In genomic region chr2:232980683-232981082, GRCh38 we compare ENCODE assay signal across 15 cellular contexts. TPM values are rescaled to one million over a fixed set of nuclear protein-coding genes. Genes with fewer than 3 reads are reported as not detected.
DNase-seq lines count a peak whose midpoint lies in the region; ATAC-seq and TF ChIP-seq lines count a peak whose summit lies in the region.
"Had no signal": no experiment of that assay in that cellular context is flagged by ENCODE, and none has a peak within 500 bp of the region (broad histone marks: within the 10 kb centered on the region; RNA-seq: fewer than 3 reads in every experiment).

No MANE protein-coding gene starts in this region.

- DNase-seq in GM23248 (peak; percentile 34), Peyer's patch (peak in 2 of 3 donors; percentile 45 to 46), posterior vena cava (ENCODE audit: low spot score) (peak; percentile 49), GM10248 (ENCODE audit: extremely low spot score) (no peak), thyroid gland (no peak), kidney glomerular epithelial cell (lab: John Stamatoyannopoulos, UW) (no peak)
- DNase-seq: activated naive CD4-positive, alpha-beta T cell treated with Interleukin-2 at 50 U/mL for 16 hours; NCI-H1092 treated with DMSO at 0.1 percent for 48 hours had no signal

- in situ Hi-C loops in GM23248 (cut with MboI) = no loop called here

- H3K36me3 ChIP-seq in GM23248 (ENCODE audit: low read depth) (no peaks in the 10 kb centered on the region), Peyer's patch (no peaks in the 10 kb centered on the region), esophagus (ENCODE audit: control insufficient read depth in 2 of 2, insufficient read depth in 2 of 2, low read length in 1 of 2) (no peaks in the 10 kb centered on the region), thyroid gland (no peaks in the 10 kb centered on the region)
- H3K36me3 ChIP-seq: vagina had no signal

- TF ChIP-seq CTCF in Peyer's patch (IDR thresholded peaks at IDR 0.05) = no peak
- no peak for TF ChIP-seq CTCF in GM10248 (IDR thresholded peaks at IDR 0.05; ENCODE audit: control extremely low read depth, extremely low read depth, low read depth, missing control alignments)
- no peak for TF ChIP-seq CTCF in thyroid gland (IDR thresholded peaks at IDR 0.05)

- POLR2A ChIA-PET in GM10248 (lab: Yijun Ruan, JAX) = no interaction called here

- H3F3A ChIP-seq in GM23248 (ENCODE audit: insufficient read depth) = no peaks in the 10 kb centered on the region

- no peaks in the 10 kb centered on the region for H3K9me2 ChIP-seq in GM23248 (ENCODE audit: insufficient read depth)

- intact Hi-C loops in posterior vena cava (cut with DNase I) = no loop called here
- intact Hi-C loops in thyroid gland (cut with DNase I) = no loop called here

- no peak for TF ChIP-seq POLR2A in Peyer's patch (IDR thresholded peaks at IDR 0.05)
- TF ChIP-seq POLR2A in thyroid gland (IDR thresholded peaks at IDR 0.05) = no peak

- H4K20me1 ChIP-seq in GM23248 (ENCODE audit: insufficient read depth) = no peaks in the 10 kb centered on the region

- H3K27me3 ChIP-seq in GM23248 (replicated peaks; ENCODE audit: insufficient read depth) (no peaks in the 10 kb centered on the region), Peyer's patch (no peaks in the 10 kb centered on the region), esophagus (ENCODE audit: control insufficient read depth in 1 of 2, insufficient read depth in 2 of 2, low read length in 2 of 2) (no peaks in the 10 kb centered on the region), thyroid gland (no peaks in the 10 kb centered on the region)
- H3K27me3 ChIP-seq: vagina had no signal

- H3K4me1 ChIP-seq in GM23248 (ENCODE audit: insufficient read depth) (peaks cover 11% of the 10 kb centered on the region), Peyer's patch (peaks cover 0 to 26% (median 0%) of the 10 kb centered on the region in 4 donors), esophagus (ENCODE audit: control insufficient read depth in 2 of 2, insufficient read depth in 2 of 2, low read length in 1 of 2) (peaks cover 8 to 16% of the 10 kb centered on the region in 2 donors), thyroid gland (no peaks in the 10 kb centered on the region)

- no peaks in the 10 kb centered on the region for H3K79me2 ChIP-seq in GM23248 (ENCODE audit: insufficient read depth)

- H3K27ac ChIP-seq in GM23248 (no peak overlapping the region), Peyer's patch (peak overlapping the region in 3 of 4 donors; percentile 48 to 88 (median 75)), esophagus (ENCODE audit: low read depth in 2 of 2, low read length in 1 of 2) (peak overlapping the region; percentile 77), thyroid gland (no peak overlapping the region)
- H3K27ac ChIP-seq: vagina had no signal

- WGBS in GM23248 (ENCODE audit: low coverage in 1 of 2, low lambda C conversion rate in 2 of 2, missing lambda C conversion rate in 2 of 2), 2 experiments = 89% methylated on average over 7 of the region's 7 CpGs
- WGBS in esophagus, 2 donors = 75 to 87% methylated on average over 7 of the region's 7 CpGs
- 79 to 95% methylated on average over 6 of the region's 7 CpGs for WGBS in thyroid gland, 2 donors

- CTCF ChIA-PET in GM10248 (lab: Yijun Ruan, JAX) = interaction anchor here (1.4 kb wide), 1 partner anchor 73 kb away, joined by 4 read pairs; no protein-coding TSS in a partner anchor

- ATAC-seq in activated CD4-positive, CD25-positive, alpha-beta regulatory T cell treated with anti-CD3 and anti-CD28 coated beads, Interleukin-2, amount 50 U/mL, for 24 hours = no peak
- ATAC-seq: stimulated activated memory B cell treated with anti-CD40 and anti-IgM and Interleukin-4, amounts not matched to agents 10 μg/mL and 1 μg/mL and 100 μg/mL, for 72 hours had no signal

- no peak overlapping the region for H3K9ac ChIP-seq in GM23248

- H3K4me3 ChIP-seq in GM23248 = no peak overlapping the region
- H3K4me3 ChIP-seq in Peyer's patch = no peak overlapping the region
- no peak overlapping the region for H3K4me3 ChIP-seq in esophagus (ENCODE audit: low read depth in 1 of 2, low read length in 2 of 2)
- no peak overlapping the region for H3K4me3 ChIP-seq in thyroid gland (replicated peaks in 1 of 3)
- H3K4me3 ChIP-seq: vagina had no signal

- no peak overlapping the region for H2AFZ ChIP-seq in GM23248

- H3K9me3 ChIP-seq in GM23248 (ENCODE audit: low read depth) (no peaks in the 10 kb centered on the region), Peyer's patch (no peaks in the 10 kb centered on the region), esophagus (ENCODE audit: control insufficient read depth in 2 of 2, insufficient read depth in 1 of 2, low read depth in 1 of 2, low read length in 1 of 2) (no peaks in the 10 kb centered on the region), thyroid gland (no peaks in the 10 kb centered on the region)
- H3K9me3 ChIP-seq: vagina had no signal

- peak overlapping the region; percentile 17 for H3K4me2 ChIP-seq in GM23248 (ENCODE audit: unreplicated experiment)

RNA-seq across cellular contexts. Expression of gene NGEF, which starts 32.4 kb away (rescaled TPM):
- 0.43 TPM in 1 of 2 replicates, not detected in the other for total RNA-seq in GM23248 (2014; rRNA removed; shearing (Covaris generic))
- polyA plus RNA-seq in GM23248 (2016; fragmentation: Nextera tagmentation; extraction: Ambion mirVana) (0.35 TPM in 1 of 2 replicates, not detected in the other), esophagus (10 to 100 TPM in 1 of 2 donors, 1 to 10 TPM in 1; 8.4 to 11.4 TPM)
- total RNA-seq in Peyer's patch (100 to 1,000 TPM in 2 of 4 donors, 10 to 100 TPM in 2; 54.5 to 116 (median 98.1) TPM), posterior vena cava (1 to 10 TPM in 1 of 2 donors, under 1 TPM in 1; 0.88 to 5.3 TPM), thyroid gland (1 to 10 TPM in 1 of 4 donors, under 1 TPM in 1, not detected in 2; 0.11 to 2.1 TPM)
- total RNA-seq: SK-MEL-5 had no signal
- polyA plus RNA-seq: IgD-negative memory B cell had no signal

RNA-seq across cellular contexts. Expression of gene NEU2, which starts 51.8 kb away (rescaled TPM):
- total RNA-seq in GM23248 (2014; rRNA removed; shearing (Covaris generic)) = not detected in 2 replicates
- not detected in 2 replicates for polyA plus RNA-seq in GM23248 (2016; fragmentation: Nextera tagmentation; extraction: Ambion mirVana)
- total RNA-seq in Peyer's patch = not detected
- not detected for polyA plus RNA-seq in esophagus
- total RNA-seq in posterior vena cava = not detected
- not detected for total RNA-seq in thyroid gland
- total RNA-seq: dermis microvascular lymphatic vessel endothelial cell, SK-MEL-5, vagina had no signal
- polyA plus RNA-seq: IgD-negative memory B cell had no signal

Comparison
In these comparisons a context has a peak if more than half of its experiments do, and no peak if none do; other contexts are left out.
1. DNase-seq: peak in GM23248 (single experiment), Peyer's patch (2 of 3) and posterior vena cava (single experiment); none in GM10248 (single experiment), thyroid gland (0 of 2) and kidney glomerular epithelial cell (single experiment).
2. H3K27ac ChIP-seq: peak in Peyer's patch (3 of 4) and esophagus (2 of 2); none in GM23248 (single experiment) and thyroid gland (0 of 3).
3. RNA of gene NGEF, which starts 32.4 kb away (total RNA-seq): 54.5 to 116 TPM in Peyer's patch; 0.88 to 5.3 TPM in posterior vena cava, 0.43 TPM in GM23248 and 0.11 to 2.1 TPM in thyroid gland; every median in the first group is over 4 times any median in the second.